In the genomic region with DNA sequence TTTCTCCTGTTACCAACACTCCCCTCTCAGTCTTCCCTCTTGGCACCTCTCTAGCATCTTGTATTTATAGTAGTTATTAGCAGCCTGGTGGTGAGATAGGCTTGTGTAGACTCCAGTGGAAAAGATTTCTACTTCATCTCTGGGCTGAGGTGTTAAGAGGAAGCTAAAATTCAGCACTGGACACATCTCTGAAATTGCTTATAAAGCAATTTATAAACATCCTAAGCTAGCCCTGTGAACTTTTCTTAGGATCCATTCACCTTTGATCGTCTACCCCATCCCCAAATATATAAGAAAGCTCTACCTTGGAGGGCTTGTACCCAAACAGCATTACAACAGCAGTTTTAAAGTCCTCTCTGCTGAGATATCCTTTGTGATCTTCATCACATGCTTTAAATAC, we compare ENCODE assay signal across 11 cellular contexts. TPM values are rescaled to one million over a fixed set of nuclear protein-coding genes. Genes with fewer than 3 reads are reported as not detected.
A peak's percentile ranks its signal among the peaks of the same experiment; 100 is the strongest.
DNase-seq lines count a peak whose midpoint lies in the region; ATAC-seq and TF ChIP-seq lines count a peak whose summit lies in the region.
"Had no signal": no experiment of that assay in that cellular context is flagged by ENCODE, and none has a peak within 500 bp of the region (broad histone marks: within the 10 kb centered on the region; RNA-seq: fewer than 3 reads in every experiment).

No MANE protein-coding gene starts in this region.

- H3K27me3 ChIP-seq in A673 (replicated peaks; ENCODE audit: insufficient read depth, low read depth, low read length, poor library complexity): no peaks in the 10 kb centered on the region
- no peaks in the 10 kb centered on the region for H3K27me3 ChIP-seq in GM23338 (ENCODE audit: insufficient read depth)
- H3K27me3 ChIP-seq in iPS-20b (ENCODE audit: insufficient read depth, low read length): no peaks in the 10 kb centered on the region

- no peaks in the 10 kb centered on the region for H3K9me2 ChIP-seq in GM23338 (ENCODE audit: insufficient read depth)

- TF ChIP-seq CTCF in A673 (conservative IDR thresholded peaks at IDR 0.05; ENCODE audit: low read depth, low read length) (no peak), GM23338 (conservative IDR thresholded peaks at IDR 0.05; ENCODE audit: low read depth in 2 of 2) (no peak)

- H4K20me1 ChIP-seq in GM23338 (replicated peaks; ENCODE audit: insufficient read depth): no peaks in the 10 kb centered on the region

- H3K9me3 ChIP-seq in A673 (ENCODE audit: low read depth, low read length, poor library complexity, severe bottlenecking): no peaks in the 10 kb centered on the region
- H3K9me3 ChIP-seq in iPS-20b (ENCODE audit: insufficient read depth, low read depth, low read length): no peaks in the 10 kb centered on the region
- H3K9me3 ChIP-seq: left lung had no signal

- peak overlapping the region; percentile 98 for H3K4me3 Mint-ChIP-seq in GM23338
- peak overlapping the region; percentile 95 for H3K4me3 Mint-ChIP-seq in activated CD4-positive, alpha-beta memory T cell treated with anti-CD3 and anti-CD28 coated beads, Interleukin-2, amount 10 ng/mL, durations not matched to agents 7 days and 5 days

- H3K9ac ChIP-seq in iPS-20b (ENCODE audit: low read depth, low read length): peak overlapping the region; percentile 80; the same call in 1 of the 2 replicates

- CTCF ChIA-PET in A673 (lab: Charles Lee): interaction anchor here (0.6 kb wide), 1 partner anchor 20 kb away, joined by 3 read pairs; no protein-coding TSS in a partner anchor
- CTCF ChIA-PET in activated CD4-positive, alpha-beta memory T cell treated with anti-CD3 and anti-CD28 coated beads, Interleukin-2, amount 10 ng/mL, durations not matched to agents 7 days and 5 days (lab: Charles Lee): interaction anchor here (1.2 to 14.1 kb wide), 3 partner anchors 15 to 927 kb away, joined by 3 to 125 read pairs (median 15); no protein-coding TSS in a partner anchor

- peaks cover 18% of the 10 kb centered on the region for H3K79me2 ChIP-seq in GM23338 (replicated peaks; ENCODE audit: insufficient read depth)

- peaks cover 12% of the 10 kb centered on the region for H3K4me1 ChIP-seq in A673 (ENCODE audit: insufficient read depth, low read length, poor library complexity, severe bottlenecking)
- H3K4me1 ChIP-seq in GM23338 (ENCODE audit: insufficient read depth): peaks cover 8% of the 10 kb centered on the region
- H3K4me1 ChIP-seq in iPS-20b (ENCODE audit: insufficient read depth, low read length): peaks cover 5% of the 10 kb centered on the region; the same call in 1 of the 2 replicates

- H2AFZ ChIP-seq in GM23338: no peak overlapping the region

- H3K36me3 Mint-ChIP-seq in GM23338 (ENCODE audit: low read depth): peaks cover 51% of the 10 kb centered on the region
- H3K36me3 Mint-ChIP-seq in activated CD4-positive, alpha-beta memory T cell treated with anti-CD3 and anti-CD28 coated beads, Interleukin-2, amount 10 ng/mL, durations not matched to agents 7 days and 5 days (ENCODE audit: low read depth): peaks cover 37% of the 10 kb centered on the region

- H3K27ac ChIP-seq in A673 (ENCODE audit: low read depth, low read length, poor library complexity, severe bottlenecking) (no peak overlapping the region), GM23338 (ENCODE audit: low read depth) (no peak overlapping the region), iPS-20b (ENCODE audit: low read length) (no peak overlapping the region)

- POLR2A ChIA-PET in A673 (lab: Charles Lee; ENCODE audit: low non-redundant PET): no interaction called here
- POLR2A ChIA-PET in activated CD4-positive, alpha-beta memory T cell treated with anti-CD3 and anti-CD28 coated beads, Interleukin-2, amount 10 ng/mL, durations not matched to agents 7 days and 5 days (lab: Charles Lee): interaction anchor here (0.9 to 4.7 kb wide), 8 partner anchors 9 to 443 kb away, joined by 3 to 33 read pairs (median 10); a partner anchor contains a TSS

- peaks cover 22% of the 10 kb centered on the region for H3K9me3 Mint-ChIP-seq in GM23338
- H3K9me3 Mint-ChIP-seq in activated CD4-positive, alpha-beta memory T cell treated with anti-CD3 and anti-CD28 coated beads, Interleukin-2, amount 10 ng/mL, durations not matched to agents 7 days and 5 days: no peaks in the 10 kb centered on the region

- ATAC-seq in GM23338: no peak
- no peak for ATAC-seq in HG03520 (IDR thresholded peaks at IDR 0.05; ENCODE audit: unreplicated experiment)
- ATAC-seq in GM18867 (IDR thresholded peaks at IDR 0.05; ENCODE audit: unreplicated experiment): no peak
- ATAC-seq in GM21423 (IDR thresholded peaks at IDR 0.05; ENCODE audit: unreplicated experiment): no peak

- intact Hi-C loops in A673 (cut with micrococcal nuclease; ENCODE audit: unreplicated experiment): no loop called here

- H3K36me3 ChIP-seq in A673 (ENCODE audit: insufficient read depth, low read length, poor library complexity, severe bottlenecking) (peaks cover 12% of the 10 kb centered on the region), GM23338 (ENCODE audit: insufficient read depth) (peaks cover 7% of the 10 kb centered on the region; the same call in 1 of the 2 replicates), iPS-20b (ENCODE audit: insufficient read depth, low read depth, low read length) (peaks cover 15% of the 10 kb centered on the region)

- H3K27me3 Mint-ChIP-seq in GM23338 (ENCODE audit: insufficient read depth, low read depth, poor library complexity): peaks cover 13% of the 10 kb centered on the region
- no peaks in the 10 kb centered on the region for H3K27me3 Mint-ChIP-seq in activated CD4-positive, alpha-beta memory T cell treated with anti-CD3 and anti-CD28 coated beads, Interleukin-2, amount 10 ng/mL, durations not matched to agents 7 days and 5 days

- H3K4me3 ChIP-seq in A673 (ENCODE audit: low read depth, low read length, poor library complexity, severe bottlenecking) (peak overlapping the region; percentile 95), GM23338 (peak overlapping the region; percentile 68), iPS-20b (ENCODE audit: low read length) (peak overlapping the region; percentile 86)

- peaks cover 13% of the 10 kb centered on the region for H3K4me1 Mint-ChIP-seq in GM23338
- H3K4me1 Mint-ChIP-seq in activated CD4-positive, alpha-beta memory T cell treated with anti-CD3 and anti-CD28 coated beads, Interleukin-2, amount 10 ng/mL, durations not matched to agents 7 days and 5 days: peaks cover 36% of the 10 kb centered on the region

- no peak overlapping the region for H3K27ac Mint-ChIP-seq in GM23338
- no peak overlapping the region for H3K27ac Mint-ChIP-seq in activated CD4-positive, alpha-beta memory T cell treated with anti-CD3 and anti-CD28 coated beads, Interleukin-2, amount 10 ng/mL, durations not matched to agents 7 days and 5 days

- DNase-seq in A673 (ENCODE audit: low spot score) (no peak), GM23338 (ENCODE audit: low spot score) (no peak)
- DNase-seq in activated CD4-positive, alpha-beta memory T cell treated with anti-CD3 and anti-CD28 coated beads, Interleukin-2, amount 10 ng/mL, durations not matched to agents 7 days and 5 days: no peak
- DNase-seq in stimulated activated CD4-positive, alpha-beta T cell treated with anti-CD3 and anti-CD28 coated beads, Interleukin-12 subunit alpha, Interleukin-12 subunit beta, amount 100 ng/mL, for 4 hours: no peak
- DNase-seq: activated CD4-positive, alpha-beta T cell treated with anti-CD3 and anti-CD28 coated beads for 4 hours; left lung; NCI-H524 had no signal

- 0 out of 2 replicates have a peak, but pooled peaks cover 4% of the 10 kb centered on the region for H3F3A ChIP-seq in GM23338 (replicated peaks; ENCODE audit: low read depth)

- TSS peak; percentile 60 for BruUV-seq in A673 (replicated peaks; lab: Mats Ljungman, UMichigan)

- H3K4me2 ChIP-seq in GM23338: peak overlapping the region; percentile 79

TF ChIP-seq in GM23338, 12 proteins besides CTCF, POLR2A, EP300 and RAD21 (continues in another document):
- TF ChIP-seq, protein P1, sequence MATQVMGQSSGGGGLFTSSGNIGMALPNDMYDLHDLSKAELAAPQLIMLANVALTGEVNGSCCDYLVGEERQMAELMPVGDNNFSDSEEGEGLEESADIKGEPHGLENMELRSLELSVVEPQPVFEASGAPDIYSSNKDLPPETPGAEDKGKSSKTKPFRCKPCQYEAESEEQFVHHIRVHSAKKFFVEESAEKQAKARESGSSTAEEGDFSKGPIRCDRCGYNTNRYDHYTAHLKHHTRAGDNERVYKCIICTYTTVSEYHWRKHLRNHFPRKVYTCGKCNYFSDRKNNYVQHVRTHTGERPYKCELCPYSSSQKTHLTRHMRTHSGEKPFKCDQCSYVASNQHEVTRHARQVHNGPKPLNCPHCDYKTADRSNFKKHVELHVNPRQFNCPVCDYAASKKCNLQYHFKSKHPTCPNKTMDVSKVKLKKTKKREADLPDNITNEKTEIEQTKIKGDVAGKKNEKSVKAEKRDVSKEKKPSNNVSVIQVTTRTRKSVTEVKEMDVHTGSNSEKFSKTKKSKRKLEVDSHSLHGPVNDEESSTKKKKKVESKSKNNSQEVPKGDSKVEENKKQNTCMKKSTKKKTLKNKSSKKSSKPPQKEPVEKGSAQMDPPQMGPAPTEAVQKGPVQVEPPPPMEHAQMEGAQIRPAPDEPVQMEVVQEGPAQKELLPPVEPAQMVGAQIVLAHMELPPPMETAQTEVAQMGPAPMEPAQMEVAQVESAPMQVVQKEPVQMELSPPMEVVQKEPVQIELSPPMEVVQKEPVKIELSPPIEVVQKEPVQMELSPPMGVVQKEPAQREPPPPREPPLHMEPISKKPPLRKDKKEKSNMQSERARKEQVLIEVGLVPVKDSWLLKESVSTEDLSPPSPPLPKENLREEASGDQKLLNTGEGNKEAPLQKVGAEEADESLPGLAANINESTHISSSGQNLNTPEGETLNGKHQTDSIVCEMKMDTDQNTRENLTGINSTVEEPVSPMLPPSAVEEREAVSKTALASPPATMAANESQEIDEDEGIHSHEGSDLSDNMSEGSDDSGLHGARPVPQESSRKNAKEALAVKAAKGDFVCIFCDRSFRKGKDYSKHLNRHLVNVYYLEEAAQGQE (IDR thresholded peaks at IDR 0.05; ENCODE audit: unreplicated experiment): no peak
- TF ChIP-seq ZNF331 (CRISPR knock-in tag; IDR thresholded peaks at IDR 0.05; ENCODE audit: low read depth): no peak

RNA-seq across cellular contexts. Expression of a gene that starts 0.9 kb away (rescaled TPM):
- total RNA-seq in A673 (2021): 8.4 and 8.8 TPM in 2 replicates
- total RNA-seq in GM23338 (2014; rRNA removed; shearing (Covaris generic)): 6.6 and 7.7 TPM in 2 replicates
- 21.5 and 24.6 TPM in 2 replicates for polyA plus RNA-seq in GM23338 (2016; fragmentation: Nextera tagmentation; extraction: Ambion mirVana)
- total RNA-seq in activated CD4-positive, alpha-beta memory T cell treated with anti-CD3 and anti-CD28 coated beads, Interleukin-2, amount 10 ng/mL, durations not matched to agents 7 days and 5 days: 1 to 10 TPM; 9.6 to 9.9 TPM

RNA-seq across cellular contexts. Expression of a gene that starts 2.1 kb away (rescaled TPM):
- total RNA-seq in A673 (2021): 45.6 and 48.0 TPM in 2 replicates
- total RNA-seq in GM23338 (2014; rRNA removed; shearing (Covaris generic)): 49.8 and 63.6 TPM in 2 replicates
- 23.0 and 24.2 TPM in 2 replicates for polyA plus RNA-seq in GM23338 (2016; fragmentation: Nextera tagmentation; extraction: Ambion mirVana)
- total RNA-seq in activated CD4-positive, alpha-beta memory T cell treated with anti-CD3 and anti-CD28 coated beads, Interleukin-2, amount 10 ng/mL, durations not matched to agents 7 days and 5 days: 10 to 100 TPM; 78.0 to 82.1 TPM
